Comparison of ENCODE assay signal across 8 cellular contexts in the genomic region with DNA sequence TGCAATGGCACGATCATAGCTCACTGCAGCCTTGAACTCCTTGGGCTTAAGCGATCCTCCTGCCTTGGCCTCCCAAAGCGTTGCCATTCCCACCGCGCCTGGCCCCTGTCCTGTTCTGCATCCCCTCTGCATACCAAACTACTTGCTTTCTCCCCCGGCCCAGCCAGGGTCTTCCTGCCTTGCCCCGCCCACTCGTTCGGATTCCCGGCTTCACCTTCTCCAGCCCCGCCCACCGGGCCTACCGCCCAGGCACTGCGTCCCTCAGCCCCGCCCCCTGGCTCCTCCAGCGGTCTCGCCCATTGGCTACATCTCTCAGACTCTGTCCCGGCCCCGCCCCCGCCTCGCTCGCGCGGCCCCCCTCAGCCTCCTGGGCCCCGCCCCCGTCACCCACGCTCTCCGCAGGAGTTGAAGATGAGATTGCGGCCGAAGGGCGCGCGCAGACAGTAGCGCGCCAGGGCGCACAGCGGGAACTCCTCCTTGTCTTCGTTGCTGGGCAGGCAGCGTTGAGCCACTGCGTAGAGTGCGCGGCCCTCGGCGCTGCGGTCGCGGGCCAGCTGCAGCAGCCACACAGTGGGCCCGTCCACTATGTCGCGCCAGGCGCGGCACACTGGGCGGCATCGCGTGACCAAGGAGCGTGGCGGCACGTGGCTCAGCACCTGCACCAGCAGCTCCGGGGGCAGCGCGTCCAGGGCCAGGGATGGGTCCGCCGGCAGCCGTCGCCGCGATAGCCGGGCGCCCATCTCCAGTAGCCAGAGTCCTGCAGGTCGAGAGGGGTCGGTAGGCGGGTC. TPM values are rescaled to one million over a fixed set of nuclear protein-coding genes. Genes with fewer than 3 reads are reported as not detected.
DNase-seq lines count a peak whose midpoint lies in the region; ATAC-seq and TF ChIP-seq lines count a peak whose summit lies in the region.

No MANE protein-coding gene starts in this region.

- TF ChIP-seq POLR2A in right lobe of liver (IDR thresholded peaks at IDR 0.05) = no peak

- H3K36me3 Mint-ChIP-seq in activated CD8-positive, alpha-beta T cell treated with anti-CD3 and anti-CD28 coated beads, Interleukin-2, amount 10 ng/mL, durations not matched to agents 7 days and 5 days (ENCODE audit: low read depth) = no peaks in the 10 kb centered on the region

- no peaks in the 10 kb centered on the region for H3K4me1 ChIP-seq in ectodermal cell (ENCODE audit: control insufficient read depth, insufficient read depth, low read length)
- H3K4me1 ChIP-seq in right lobe of liver = peaks cover 0 to 19% (median 7%) of the 10 kb centered on the region in 4 donors

- H3K27ac ChIP-seq in ectodermal cell (ENCODE audit: insufficient read depth, low read depth, low read length, poor library complexity, severe bottlenecking) = no peak overlapping the region
- no peak overlapping the region for H3K27ac ChIP-seq in right lobe of liver

- H3K36me3 ChIP-seq in ectodermal cell (ENCODE audit: control insufficient read depth, insufficient read depth, low read length) = no peaks in the 10 kb centered on the region
- H3K36me3 ChIP-seq in right lobe of liver = peaks cover 0 to 6% (median 0%) of the 10 kb centered on the region in 4 donors

- POLR2A ChIA-PET in activated CD8-positive, alpha-beta T cell treated with anti-CD3 and anti-CD28 coated beads, Interleukin-2, amount 10 ng/mL, durations not matched to agents 7 days and 5 days (lab: Charles Lee) = interaction anchor here (0.6 kb wide), 1 partner anchor 213 kb away, joined by 3 read pairs; no protein-coding TSS in a partner anchor

- H3K27me3 Mint-ChIP-seq in activated CD8-positive, alpha-beta T cell treated with anti-CD3 and anti-CD28 coated beads, Interleukin-2, amount 10 ng/mL, durations not matched to agents 7 days and 5 days (ENCODE audit: low read depth) = peaks cover 24% of the 10 kb centered on the region

- H3K27me3 ChIP-seq in ectodermal cell (ENCODE audit: control insufficient read depth, insufficient read depth, low read length, poor library complexity, severe bottlenecking) (no peaks in the 10 kb centered on the region), right lobe of liver (no peaks in the 10 kb centered on the region)

- ATAC-seq in activated CD8-positive, alpha-beta T cell treated with anti-CD3 and anti-CD28 coated beads, Interleukin-2, amount 10 ng/mL, durations not matched to agents 7 days and 5 days = peak; percentile 87
- ATAC-seq in right lobe of liver (peak; percentile 73 to 87 (median 78)), HG03460 (IDR thresholded peaks at IDR 0.05; ENCODE audit: unreplicated experiment) (no peak)

- CTCF ChIA-PET in activated CD8-positive, alpha-beta T cell treated with anti-CD3 and anti-CD28 coated beads, Interleukin-2, amount 10 ng/mL, durations not matched to agents 7 days and 5 days (lab: Charles Lee) = interaction anchor here (1.5 kb wide), 1 partner anchor 19 kb away, joined by 4 read pairs; a partner anchor contains a TSS

- H3K4me3 ChIP-seq in ectodermal cell (ENCODE audit: insufficient read depth, low read depth, low read length) = peak overlapping the region; percentile 31
- H3K4me3 ChIP-seq in right lobe of liver = peak overlapping the region in 2 of 3 donors; percentile 16 to 40

- no peak overlapping the region for H3K27ac Mint-ChIP-seq in activated CD8-positive, alpha-beta T cell treated with anti-CD3 and anti-CD28 coated beads, Interleukin-2, amount 10 ng/mL, durations not matched to agents 7 days and 5 days

- H3K9me3 ChIP-seq in ectodermal cell (ENCODE audit: control insufficient read depth, low read length) (no peaks in the 10 kb centered on the region), right lobe of liver (no peaks in the 10 kb centered on the region)

- TF ChIP-seq CTCF in right lobe of liver (IDR thresholded peaks at IDR 0.05) = no peak

- peak; percentile 81 for DNase-seq in DMS153 (lab: John Stamatoyannopoulos, UW)
- peak; percentile 9 for DNase-seq in NCI-H187 treated with DMSO at 0.1 percent for 48 hours (lab: John Stamatoyannopoulos, UW)
- peak; percentile 82 for DNase-seq in activated CD8-positive, alpha-beta T cell treated with anti-CD3 and anti-CD28 coated beads, Interleukin-2, amount 10 ng/mL, durations not matched to agents 7 days and 5 days
- DNase-seq in right lobe of liver = peak; percentile 78 to 86 (median 82)
- DNase-seq in stimulated activated CD4-positive, alpha-beta T cell treated with anti-CD3 and anti-CD28 coated beads, Interleukin-2, amount 100 ng/mL, for 4 hours (ENCODE audit: low read depth) = peak; percentile 88
- DNase-seq in HK-2 (ENCODE audit: unreplicated experiment) = no peak

- H3K4me1 Mint-ChIP-seq in activated CD8-positive, alpha-beta T cell treated with anti-CD3 and anti-CD28 coated beads, Interleukin-2, amount 10 ng/mL, durations not matched to agents 7 days and 5 days (ENCODE audit: low read depth) = peaks cover 14% of the 10 kb centered on the region

- 43 to 46% methylated on average over 72 of the region's 72 CpGs for WGBS in ectodermal cell, 2 experiments
- 49% methylated on average over 23 of the region's 72 CpGs for WGBS in right lobe of liver (ENCODE audit: insufficient coverage, low coverage, low lambda C conversion rate, missing lambda C conversion rate)

- intact Hi-C loops in right lobe of liver (cut with DNase I) = no loop called here

- H3K4me3 Mint-ChIP-seq in activated CD8-positive, alpha-beta T cell treated with anti-CD3 and anti-CD28 coated beads, Interleukin-2, amount 10 ng/mL, durations not matched to agents 7 days and 5 days = no peak overlapping the region

- H3K9me3 Mint-ChIP-seq in activated CD8-positive, alpha-beta T cell treated with anti-CD3 and anti-CD28 coated beads, Interleukin-2, amount 10 ng/mL, durations not matched to agents 7 days and 5 days (ENCODE audit: insufficient read depth) = no peaks in the 10 kb centered on the region

RNA-seq across cellular contexts. Expression of a gene that starts 19.0 kb away (rescaled TPM):
- 10 to 100 TPM; 60.2 to 61.7 TPM for total RNA-seq in activated CD8-positive, alpha-beta T cell treated with anti-CD3 and anti-CD28 coated beads, Interleukin-2, amount 10 ng/mL, durations not matched to agents 7 days and 5 days
- 33.1 TPM for polyA plus RNA-seq in ectodermal cell (2013, experiment 1 of 4)
- 36.5 TPM for polyA plus RNA-seq in ectodermal cell (2013, experiment 2 of 4)
- polyA plus RNA-seq in ectodermal cell (2013, experiment 3 of 4) = 34.0 TPM
- polyA plus RNA-seq in ectodermal cell (2013, experiment 4 of 4) = 36.8 TPM
- total RNA-seq in right lobe of liver = 10 to 100 TPM; 21.2 to 49.5 (median 24.0) TPM

RNA-seq across cellular contexts. Expression of a gene that starts 19.2 kb away (rescaled TPM):
- 10 to 100 TPM; 36.2 to 36.6 TPM for total RNA-seq in activated CD8-positive, alpha-beta T cell treated with anti-CD3 and anti-CD28 coated beads, Interleukin-2, amount 10 ng/mL, durations not matched to agents 7 days and 5 days
- polyA plus RNA-seq in ectodermal cell (2013, experiment 1 of 4) = 87.4 TPM
- 71.8 TPM for polyA plus RNA-seq in ectodermal cell (2013, experiment 2 of 4)
- 59.0 TPM for polyA plus RNA-seq in ectodermal cell (2013, experiment 3 of 4)
- polyA plus RNA-seq in ectodermal cell (2013, experiment 4 of 4) = 67.4 TPM
- total RNA-seq in right lobe of liver = 10 to 100 TPM; 10.6 to 26.5 (median 18.7) TPM

RNA-seq across cellular contexts. Expression of a gene that starts 25.8 kb away (rescaled TPM):
- not detected for total RNA-seq in activated CD8-positive, alpha-beta T cell treated with anti-CD3 and anti-CD28 coated beads, Interleukin-2, amount 10 ng/mL, durations not matched to agents 7 days and 5 days
- polyA plus RNA-seq in ectodermal cell (2013, experiment 1 of 4) = 24.4 TPM
- polyA plus RNA-seq in ectodermal cell (2013, experiment 2 of 4) = 20.8 TPM
- polyA plus RNA-seq in ectodermal cell (2013, experiment 3 of 4) = 18.0 TPM
- polyA plus RNA-seq in ectodermal cell (2013, experiment 4 of 4) = 19.4 TPM
- total RNA-seq in right lobe of liver = 10 to 100 TPM; 19.9 to 57.9 (median 36.7) TPM

RNA-seq across cellular contexts. Expression of a gene that starts 37.8 kb away (rescaled TPM):
- 1 to 10 TPM in 1 of 2 experiments, under 1 TPM in 1; 0.79 to 1.1 TPM for total RNA-seq in activated CD8-positive, alpha-beta T cell treated with anti-CD3 and anti-CD28 coated beads, Interleukin-2, amount 10 ng/mL, durations not matched to agents 7 days and 5 days
- 2.5 TPM for polyA plus RNA-seq in ectodermal cell (2013, experiment 1 of 4)
- polyA plus RNA-seq in ectodermal cell (2013, experiment 2 of 4) = 3.0 TPM
- polyA plus RNA-seq in ectodermal cell (2013, experiment 3 of 4) = 1.7 TPM
- polyA plus RNA-seq in ectodermal cell (2013, experiment 4 of 4) = 2.4 TPM
- total RNA-seq in right lobe of liver = under 1 TPM in 4 of 6 experiments, not detected in 2; 0.20 to 0.55 (median 0.37) TPM

RNA-seq across cellular contexts. Expression of a gene that starts 50.0 kb away (rescaled TPM):
- 10 to 100 TPM; 31.9 to 36.6 TPM for total RNA-seq in activated CD8-positive, alpha-beta T cell treated with anti-CD3 and anti-CD28 coated beads, Interleukin-2, amount 10 ng/mL, durations not matched to agents 7 days and 5 days
- 17.9 TPM for polyA plus RNA-seq in ectodermal cell (2013, experiment 1 of 4)
- polyA plus RNA-seq in ectodermal cell (2013, experiment 2 of 4) = 17.1 TPM
- 17.0 TPM for polyA plus RNA-seq in ectodermal cell (2013, experiment 3 of 4)
- polyA plus RNA-seq in ectodermal cell (2013, experiment 4 of 4) = 16.0 TPM
- 10 to 100 TPM; 13.2 to 27.9 (median 16.5) TPM for total RNA-seq in right lobe of liver

Comparison
In these comparisons a context has a peak if more than half of its experiments do, and no peak if none do; other contexts are left out.
1. RNA of a gene that starts 25.8 kb away (total RNA-seq): 19.9 to 57.9 TPM in right lobe of liver; not detected in activated CD8-positive, alpha-beta T cell treated with anti-CD3 and anti-CD28 coated beads, Interleukin-2, amount 10 ng/mL, durations not matched to agents 7 days and 5 days; every median in the first group is over 10 times any median in the second.